ENCODE assay signal across 8 cellular contexts in genomic region chr12:4857472-4858291, GRCh38. TPM values are rescaled to one million over a fixed set of nuclear protein-coding genes. Genes with fewer than 3 reads are reported as not detected.
DNase-seq lines count a peak whose midpoint lies in the region.

No MANE protein-coding gene starts in this region.

- H3K4me3 Mint-ChIP-seq in activated CD4-positive, alpha-beta memory T cell treated with anti-CD3 and anti-CD28 coated beads, Interleukin-2, amount 10 ng/mL, durations not matched to agents 7 days and 5 days: no peak overlapping the region

- peaks cover 29% of the 10 kb centered on the region for H3K27me3 Mint-ChIP-seq in activated CD4-positive, alpha-beta memory T cell treated with anti-CD3 and anti-CD28 coated beads, Interleukin-2, amount 10 ng/mL, durations not matched to agents 7 days and 5 days

- H3K9me3 Mint-ChIP-seq in activated CD4-positive, alpha-beta memory T cell treated with anti-CD3 and anti-CD28 coated beads, Interleukin-2, amount 10 ng/mL, durations not matched to agents 7 days and 5 days: no peaks in the 10 kb centered on the region

- H3K36me3 Mint-ChIP-seq in activated CD4-positive, alpha-beta memory T cell treated with anti-CD3 and anti-CD28 coated beads, Interleukin-2, amount 10 ng/mL, durations not matched to agents 7 days and 5 days (ENCODE audit: low read depth): no peaks in the 10 kb centered on the region

- POLR2A ChIA-PET in activated CD4-positive, alpha-beta memory T cell treated with anti-CD3 and anti-CD28 coated beads, Interleukin-2, amount 10 ng/mL, durations not matched to agents 7 days and 5 days (lab: Charles Lee): interaction anchor here (0.8 to 1.7 kb wide), 3 partner anchors 29 to 53 kb away, joined by 3 to 4 read pairs (median 3); no protein-coding TSS in a partner anchor

- peak; percentile 33 for DNase-seq in SKM-1 treated with dmso at 0.1 percent for 144 hours (lab: John Stamatoyannopoulos, UW; ENCODE audit: unreplicated experiment)
- no peak for DNase-seq in SKM-1 (lab: John Stamatoyannopoulos, UW; ENCODE audit: unreplicated experiment)
- DNase-seq in HK-2 (ENCODE audit: unreplicated experiment): peak; percentile 54
- peak; percentile 84 for DNase-seq in NCI-H748 treated with DMSO at 0.1 percent for 48 hours (lab: John Stamatoyannopoulos, UW)
- DNase-seq in activated CD4-positive, alpha-beta memory T cell treated with anti-CD3 and anti-CD28 coated beads, Interleukin-2, amount 10 ng/mL, durations not matched to agents 7 days and 5 days: peak; percentile 79
- peak; percentile 60 for DNase-seq in effector CD4-positive, alpha-beta T cell
- DNase-seq in lung microvascular endothelial cell (ENCODE audit: low read depth in 2 of 2): peak; percentile 72 to 76
- peak; percentile 42 for DNase-seq in stimulated activated CD8-positive, alpha-beta memory T cell treated with anti-CD3 and anti-CD28 coated beads, Interleukin-12 subunit alpha, Interleukin-12 subunit beta, amount 100 ng/mL, for 4 hours (ENCODE audit: low read depth)

- H3K27ac Mint-ChIP-seq in activated CD4-positive, alpha-beta memory T cell treated with anti-CD3 and anti-CD28 coated beads, Interleukin-2, amount 10 ng/mL, durations not matched to agents 7 days and 5 days: no peak overlapping the region

- peaks cover 20% of the 10 kb centered on the region for H3K4me1 Mint-ChIP-seq in activated CD4-positive, alpha-beta memory T cell treated with anti-CD3 and anti-CD28 coated beads, Interleukin-2, amount 10 ng/mL, durations not matched to agents 7 days and 5 days

- CTCF ChIA-PET in activated CD4-positive, alpha-beta memory T cell treated with anti-CD3 and anti-CD28 coated beads, Interleukin-2, amount 10 ng/mL, durations not matched to agents 7 days and 5 days (lab: Charles Lee): interaction anchor here (0.6 to 5.0 kb wide), 36 partner anchors 9 to 1372 kb away, joined by 3 to 35 read pairs (median 3); partner anchors contain the start of gene KCNA1

RNA-seq across cellular contexts. Expression of gene KCNA1, which starts 52.0 kb away (rescaled TPM):
- not detected for total RNA-seq in activated CD4-positive, alpha-beta memory T cell treated with anti-CD3 and anti-CD28 coated beads, Interleukin-2, amount 10 ng/mL, durations not matched to agents 7 days and 5 days
- total RNA-seq in lung microvascular endothelial cell: not detected in 2 replicates
